8 cellular contexts compared by ENCODE assay signal in genomic region chr18:14449995-14450653, GRCh38.
DNase-seq lines count a peak whose midpoint lies in the region; ATAC-seq and TF ChIP-seq lines count a peak whose summit lies in the region.
"Not testable (repeated sequence)": the region's sequence is repeated elsewhere in the genome, so short reads cannot be mapped to it uniquely, and the experiment has no call there.

No MANE protein-coding gene starts in this region.

- H3K4me3 ChIP-seq in adipocyte (ENCODE audit: low read length) (peak overlapping the region; percentile 37), esophagus squamous epithelium (peak overlapping the region; percentile 23 to 61 (median 46)), right lobe of liver (peak overlapping the region in 2 of 3 donors; percentile 41 to 56), gastrocnemius medialis (peak overlapping the region; percentile 47 to 57 (median 52))

- not testable (repeated sequence) for H3K27me3 Mint-ChIP-seq in activated CD8-positive, alpha-beta T cell treated with anti-CD3 and anti-CD28 coated beads, Interleukin-2, amount 10 ng/mL, durations not matched to agents 7 days and 5 days (ENCODE audit: low read depth)

- 0% methylated on average over 1 of the region's 63 CpGs; no CpG with 5 or more reads in 1 of the 2 donors for WGBS in esophagus squamous epithelium, 2 donors
- no CpG with 5 or more reads among the region's 63 CpGs for WGBS in right lobe of liver (ENCODE audit: insufficient coverage, low coverage, low lambda C conversion rate, missing lambda C conversion rate)

- not testable (repeated sequence) for H3K27ac Mint-ChIP-seq in activated CD8-positive, alpha-beta T cell treated with anti-CD3 and anti-CD28 coated beads, Interleukin-2, amount 10 ng/mL, durations not matched to agents 7 days and 5 days

- H3K4me1 ChIP-seq in adipocyte (ENCODE audit: control insufficient read depth, insufficient read depth, low read length); right lobe of liver; gastrocnemius medialis: not testable (repeated sequence)
- peaks cover 0 to 11% (median 0%) of the 10 kb centered on the region in 3 donors for H3K4me1 ChIP-seq in esophagus squamous epithelium

- H3K4me1 Mint-ChIP-seq in activated CD8-positive, alpha-beta T cell treated with anti-CD3 and anti-CD28 coated beads, Interleukin-2, amount 10 ng/mL, durations not matched to agents 7 days and 5 days (ENCODE audit: low read depth), result not testable (repeated sequence)

- intact Hi-C loops in esophagus squamous epithelium (cut with DNase I); right lobe of liver (cut with DNase I); gastrocnemius medialis (cut with DNase I; ENCODE audit: low total_unique reads): not testable (repeated sequence)

- TF ChIP-seq CTCF in esophagus squamous epithelium (IDR thresholded peaks at IDR 0.05); right lobe of liver (IDR thresholded peaks at IDR 0.05); gastrocnemius medialis (IDR thresholded peaks at IDR 0.05 in 4 of 5, conservative IDR thresholded peaks at IDR 0.05 in 1 of 5): not testable (repeated sequence)

- peak overlapping the region in 2 of 4 donors; percentile 28 to 64 for H3K27ac ChIP-seq in esophagus squamous epithelium
- peak overlapping the region in 1 of 3 donors; percentile 82 for H3K27ac ChIP-seq in right lobe of liver
- peak overlapping the region; percentile 49 to 76 (median 62) for H3K27ac ChIP-seq in gastrocnemius medialis

- POLR2A ChIA-PET in activated CD8-positive, alpha-beta T cell treated with anti-CD3 and anti-CD28 coated beads, Interleukin-2, amount 10 ng/mL, durations not matched to agents 7 days and 5 days (lab: Charles Lee), result not testable (repeated sequence)

- peak; percentile 84 for ATAC-seq in activated CD8-positive, alpha-beta T cell treated with anti-CD3 and anti-CD28 coated beads, Interleukin-2, amount 10 ng/mL, durations not matched to agents 7 days and 5 days
- ATAC-seq in right lobe of liver (peak in 3 of 4 donors; percentile 82 to 100 (median 89)), gastrocnemius medialis (peak; percentile 83 to 90)

- not testable (repeated sequence) for H3K9ac ChIP-seq in adipocyte (ENCODE audit: low read length)

- H3K9me3 ChIP-seq in adipocyte (ENCODE audit: control insufficient read depth, low read length); esophagus squamous epithelium; right lobe of liver; gastrocnemius medialis: not testable (repeated sequence)

- H3K9me3 Mint-ChIP-seq in activated CD8-positive, alpha-beta T cell treated with anti-CD3 and anti-CD28 coated beads, Interleukin-2, amount 10 ng/mL, durations not matched to agents 7 days and 5 days (ENCODE audit: insufficient read depth), result not testable (repeated sequence)

- TF ChIP-seq POLR2A in esophagus squamous epithelium (IDR thresholded peaks at IDR 0.05); right lobe of liver (IDR thresholded peaks at IDR 0.05); gastrocnemius medialis (IDR thresholded peaks at IDR 0.05): not testable (repeated sequence)

- not testable (repeated sequence) for H3K4me3 Mint-ChIP-seq in activated CD8-positive, alpha-beta T cell treated with anti-CD3 and anti-CD28 coated beads, Interleukin-2, amount 10 ng/mL, durations not matched to agents 7 days and 5 days

- H3K36me3 Mint-ChIP-seq in activated CD8-positive, alpha-beta T cell treated with anti-CD3 and anti-CD28 coated beads, Interleukin-2, amount 10 ng/mL, durations not matched to agents 7 days and 5 days (ENCODE audit: low read depth), result not testable (repeated sequence)

- not testable (repeated sequence) for H3K27me3 ChIP-seq in adipocyte (replicated peaks; ENCODE audit: control insufficient read depth, insufficient read depth, low read length); esophagus squamous epithelium; right lobe of liver; gastrocnemius medialis

- in situ Hi-C loops in gastrocnemius medialis (cut with MboI; ENCODE audit: low sequenced_read_pairs in 4 of 4), result not testable (repeated sequence)

- CTCF ChIA-PET in activated CD8-positive, alpha-beta T cell treated with anti-CD3 and anti-CD28 coated beads, Interleukin-2, amount 10 ng/mL, durations not matched to agents 7 days and 5 days (lab: Charles Lee), result not testable (repeated sequence)

- peak; percentile 17 for DNase-seq in COLO668 (lab: John Stamatoyannopoulos, UW; ENCODE audit: unreplicated experiment)
- DNase-seq in RKO (ENCODE audit: low spot score), result peak; percentile 2
- DNase-seq in activated CD8-positive, alpha-beta T cell treated with anti-CD3 and anti-CD28 coated beads, Interleukin-2, amount 10 ng/mL, durations not matched to agents 7 days and 5 days; adipocyte (ENCODE audit: low read depth); esophagus squamous epithelium (lab: John Stamatoyannopoulos, UW): not testable (repeated sequence)
- peak; percentile 47 to 75 (median 63) for DNase-seq in right lobe of liver
- DNase-seq in gastrocnemius medialis, result peak in 1 of 2 donors; percentile 44
- peak; percentile 17 for DNase-seq in superior temporal gyrus (ENCODE audit: extremely low spot score)

- not testable (repeated sequence) for H3K36me3 ChIP-seq in adipocyte (ENCODE audit: control insufficient read depth, insufficient read depth, low read length, severe bottlenecking); esophagus squamous epithelium; right lobe of liver; gastrocnemius medialis
